In the genomic region with DNA sequence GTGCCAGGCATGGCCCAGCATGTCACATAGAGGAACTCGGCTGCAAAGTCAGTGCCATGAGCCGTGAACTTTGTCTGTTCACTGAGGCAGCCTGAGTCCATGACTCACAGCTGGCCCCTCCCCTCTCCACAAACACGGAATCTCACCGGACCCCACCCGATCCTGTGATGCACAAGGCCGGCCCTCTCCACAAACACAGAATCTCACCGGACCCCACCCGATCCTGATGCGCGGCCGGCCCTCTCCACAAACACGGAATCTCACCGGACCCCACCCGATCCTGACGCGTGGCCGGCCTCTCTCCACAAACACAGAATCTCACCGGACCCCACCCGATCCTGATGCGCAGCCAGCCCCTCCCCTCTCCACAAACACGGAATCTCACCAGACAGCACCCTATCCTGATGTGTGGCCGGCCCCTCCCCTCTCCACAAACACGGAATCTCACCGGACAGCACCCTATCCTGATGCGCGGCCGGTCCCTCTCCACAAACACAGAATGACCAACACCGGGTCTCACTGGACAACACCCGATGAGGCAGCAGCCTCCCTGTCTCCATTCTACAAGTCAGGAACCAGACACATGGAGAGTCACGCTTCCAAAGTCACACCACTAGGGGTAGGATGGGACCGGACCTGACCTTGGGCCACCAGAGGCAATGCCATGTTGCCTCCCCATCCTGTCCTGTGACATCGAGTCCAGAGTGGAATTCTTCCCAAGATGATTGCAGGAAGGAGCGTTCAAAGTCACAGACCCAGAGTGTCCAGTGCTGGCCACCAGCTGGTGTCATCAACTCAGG, we compare ENCODE assay signal across 23 cellular contexts. TPM values are rescaled to one million over a fixed set of nuclear protein-coding genes. Genes with fewer than 3 reads are reported as not detected.
DNase-seq lines count a peak whose midpoint lies in the region; ATAC-seq and TF ChIP-seq lines count a peak whose summit lies in the region.
"Had no signal": no experiment of that assay in that cellular context is flagged by ENCODE, and none has a peak within 500 bp of the region (broad histone marks: within the 10 kb centered on the region; RNA-seq: fewer than 3 reads in every experiment).

No MANE protein-coding gene starts in this region.

- H3K4me1 Mint-ChIP-seq in nephron (peaks cover 41% of the 10 kb centered on the region), mesothelial cell of epicardium (no peaks in the 10 kb centered on the region)
- H3K4me1 Mint-ChIP-seq: activated B cell treated with CpG ODN at 0.5 μM for 24 hours; activated CD8-positive, alpha-beta memory T cell treated with anti-CD3 and anti-CD28 coated beads, Interleukin-2, amount 10 ng/mL, durations not matched to agents 7 days and 5 days; CD4-positive, alpha-beta memory T cell; IgD-negative memory B cell had no signal

- no peaks in the 10 kb centered on the region for H3K9me3 ChIP-seq in GM23248 (ENCODE audit: low read depth)
- H3K9me3 ChIP-seq in RWPE2 (ENCODE audit: severe bottlenecking) = no peaks in the 10 kb centered on the region
- no peaks in the 10 kb centered on the region for H3K9me3 ChIP-seq in heart left ventricle
- H3K9me3 ChIP-seq: left ventricle myocardium inferior, prostate gland had no signal

- H3K27ac ChIP-seq in GM23248 (no peak overlapping the region), RWPE2 (ENCODE audit: poor library complexity, severe bottlenecking) (peak overlapping the region; percentile 85), heart left ventricle (no peak overlapping the region)
- H3K27ac ChIP-seq: left ventricle myocardium inferior, prostate gland had no signal

- H3F3A ChIP-seq in GM23248 (ENCODE audit: insufficient read depth) = no peaks in the 10 kb centered on the region

- DNase-seq in GM23248 (peak; percentile 36), RWPE2 (ENCODE audit: low spot score) (no peak), epithelial cell of proximal tubule (ENCODE audit: low read depth) (no peak), NCI-H446 treated with DMSO at 0.1 percent for 48 hours (lab: John Stamatoyannopoulos, UW) (no peak), heart left ventricle (no peak), cortex of kidney (lab: John Stamatoyannopoulos, UW) (no peak), mesothelial cell of epicardium (ENCODE audit: low spot score in 2 of 2, unreplicated experiment in 2 of 2) (no peak)
- DNase-seq: activated B cell treated with CpG ODN at 0.5 μM for 24 hours; activated CD8-positive, alpha-beta memory T cell treated with anti-CD3 and anti-CD28 coated beads, Interleukin-2, amount 10 ng/mL, durations not matched to agents 7 days and 5 days; amniotic stem cell; CD4-positive, alpha-beta memory T cell; left ventricle myocardium inferior; NCI-H774; RPMI8226; stimulated activated CD4-positive, alpha-beta T cell treated with anti-CD3 and anti-CD28 coated beads, Interleukin-12 subunit alpha, Interleukin-12 subunit beta, amount 100 ng/mL, for 4 hours; stimulated activated naive CD8-positive, alpha-beta T cell treated with anti-CD3 and anti-CD28 coated beads, Interleukin-15, Interleukin-2, amounts not matched to agents 100 U/mL and 50 U/mL, for 24 hours had no signal

- H3K9me2 ChIP-seq in GM23248 (ENCODE audit: insufficient read depth) = no peaks in the 10 kb centered on the region

- TF ChIP-seq POLR2A in heart left ventricle (IDR thresholded peaks at IDR 0.05) = no peak

- H3K4me1 ChIP-seq in GM23248 (ENCODE audit: insufficient read depth) (no peaks in the 10 kb centered on the region), RWPE2 (ENCODE audit: insufficient read depth, poor library complexity, severe bottlenecking) (peaks cover 38% of the 10 kb centered on the region), heart left ventricle (no peaks in the 10 kb centered on the region)
- H3K4me1 ChIP-seq: left ventricle myocardium inferior, prostate gland had no signal

- no peak overlapping the region for H2AFZ ChIP-seq in GM23248

- no peak overlapping the region for H3K4me2 ChIP-seq in GM23248 (ENCODE audit: unreplicated experiment)

- no peak overlapping the region for H3K9ac ChIP-seq in GM23248

- H3K4me3 Mint-ChIP-seq in nephron (peak overlapping the region in 1 of 3 experiments; percentile 1), mesothelial cell of epicardium (no peak overlapping the region)
- H3K4me3 Mint-ChIP-seq: activated B cell treated with CpG ODN at 0.5 μM for 24 hours; activated CD8-positive, alpha-beta memory T cell treated with anti-CD3 and anti-CD28 coated beads, Interleukin-2, amount 10 ng/mL, durations not matched to agents 7 days and 5 days; CD4-positive, alpha-beta memory T cell; IgD-negative memory B cell had no signal

- H3K4me3 ChIP-seq in GM23248 (no peak overlapping the region), RWPE2 (ENCODE audit: severe bottlenecking) (no peak overlapping the region), epithelial cell of proximal tubule (ENCODE audit: low read depth, low read length) (no peak overlapping the region), heart left ventricle (no peak overlapping the region)
- H3K4me3 ChIP-seq: left ventricle myocardium inferior, prostate gland had no signal

- ATAC-seq in RWPE2 (ENCODE audit: low read depth) = peak; percentile 65
- no peak for ATAC-seq in heart left ventricle
- ATAC-seq: activated CD8-positive, alpha-beta memory T cell treated with anti-CD3 and anti-CD28 coated beads, Interleukin-2, amount 10 ng/mL, durations not matched to agents 7 days and 5 days; stimulated activated naive CD8-positive, alpha-beta T cell treated with anti-CD3 and anti-CD28 coated beads, Interleukin-15, Interleukin-2, amounts not matched to agents 100 U/mL and 50 U/mL, for 24 hours had no signal

- H3K27me3 ChIP-seq in GM23248 (replicated peaks; ENCODE audit: insufficient read depth) (no peaks in the 10 kb centered on the region), RWPE2 (ENCODE audit: insufficient read depth, poor library complexity, severe bottlenecking) (no peaks in the 10 kb centered on the region), heart left ventricle (no peaks in the 10 kb centered on the region)

- no peak for TF ChIP-seq CTCF in RWPE2 (IDR thresholded peaks at IDR 0.05; ENCODE audit: poor library complexity, severe bottlenecking)
- TF ChIP-seq CTCF in epithelial cell of proximal tubule (conservative IDR thresholded peaks at IDR 0.05; ENCODE audit: low read depth, low read length) = peak; percentile 10
- TF ChIP-seq CTCF in nephron (IDR thresholded peaks at IDR 0.05; ENCODE audit: unreplicated experiment in 3 of 3) = no peak
- TF ChIP-seq CTCF in heart left ventricle (IDR thresholded peaks at IDR 0.05) = no peak
- TF ChIP-seq CTCF in mesothelial cell of epicardium (IDR thresholded peaks at IDR 0.05; ENCODE audit: unreplicated experiment) = no peak

- H3K36me3 Mint-ChIP-seq in nephron (ENCODE audit: low read depth) (peaks cover 20% of the 10 kb centered on the region), mesothelial cell of epicardium (no peaks in the 10 kb centered on the region)
- H3K36me3 Mint-ChIP-seq: activated CD8-positive, alpha-beta memory T cell treated with anti-CD3 and anti-CD28 coated beads, Interleukin-2, amount 10 ng/mL, durations not matched to agents 7 days and 5 days had no signal

- WGBS in GM23248 (ENCODE audit: low coverage in 1 of 2, low lambda C conversion rate in 2 of 2, missing lambda C conversion rate in 2 of 2), 2 experiments = 82% methylated on average over 18 to 33 of the region's 33 CpGs
- WGBS in heart left ventricle, 4 donors = 91 to 93% (median 92%) methylated on average over 33 of the region's 33 CpGs

- H3K9me3 Mint-ChIP-seq in nephron (peaks cover 3% of the 10 kb centered on the region), mesothelial cell of epicardium (no peaks in the 10 kb centered on the region)
- H3K9me3 Mint-ChIP-seq: activated B cell treated with CpG ODN at 0.5 μM for 24 hours; CD4-positive, alpha-beta memory T cell; IgD-negative memory B cell had no signal

- H3K27ac Mint-ChIP-seq in nephron = peak overlapping the region in 2 of 3 experiments; percentile 2 to 20
- H3K27ac Mint-ChIP-seq in mesothelial cell of epicardium = no peak overlapping the region
- H3K27ac Mint-ChIP-seq: activated B cell treated with CpG ODN at 0.5 μM for 24 hours; activated CD8-positive, alpha-beta memory T cell treated with anti-CD3 and anti-CD28 coated beads, Interleukin-2, amount 10 ng/mL, durations not matched to agents 7 days and 5 days; CD4-positive, alpha-beta memory T cell; IgD-negative memory B cell had no signal

- peaks cover 9% of the 10 kb centered on the region for H3K27me3 Mint-ChIP-seq in nephron (ENCODE audit: low read depth)
- H3K27me3 Mint-ChIP-seq in mesothelial cell of epicardium (ENCODE audit: low read depth) = no peaks in the 10 kb centered on the region
- H3K27me3 Mint-ChIP-seq: activated B cell treated with CpG ODN at 0.5 μM for 24 hours; activated CD8-positive, alpha-beta memory T cell treated with anti-CD3 and anti-CD28 coated beads, Interleukin-2, amount 10 ng/mL, durations not matched to agents 7 days and 5 days; CD4-positive, alpha-beta memory T cell; IgD-negative memory B cell had no signal

- no peaks in the 10 kb centered on the region for H3K79me2 ChIP-seq in GM23248 (ENCODE audit: insufficient read depth)

- intact Hi-C loops in heart left ventricle (cut with DNase I) = no loop called here

- H3K36me3 ChIP-seq in GM23248 (ENCODE audit: low read depth) (no peaks in the 10 kb centered on the region), RWPE2 (ENCODE audit: low read depth) (peaks cover 17% of the 10 kb centered on the region; the same call in 1 of the 2 replicates), heart left ventricle (no peaks in the 10 kb centered on the region)
- H3K36me3 ChIP-seq: left ventricle myocardium inferior, prostate gland had no signal

- no peaks in the 10 kb centered on the region for H4K20me1 ChIP-seq in GM23248 (ENCODE audit: insufficient read depth)

- in situ Hi-C loops in GM23248 (cut with MboI) = no loop called here

RNA-seq across cellular contexts. Expression of a gene that starts 39.6 kb away (rescaled TPM):
- 8.0 and 8.6 TPM in 2 replicates for total RNA-seq in GM23248 (2014; rRNA removed; shearing (Covaris generic))
- polyA plus RNA-seq in GM23248 (2016; fragmentation: Nextera tagmentation; extraction: Ambion mirVana) = 0.69 and 0.84 TPM in 2 replicates
- total RNA-seq in epithelial cell of proximal tubule = 2.2 and 6.4 TPM in 2 replicates
- total RNA-seq in heart left ventricle = 10 to 100 TPM in 1 of 9 donors, 1 to 10 TPM in 8; 2.7 to 30.0 (median 4.8) TPM
- polyA plus RNA-seq in heart left ventricle = 1 to 10 TPM; 2.7 to 4.7 TPM
- 24.6 to 27.5 TPM (median 25.0 TPM) in 3 replicates for total RNA-seq in mesothelial cell of epicardium
- polyA plus RNA-seq: CD4-positive, alpha-beta memory T cell had no signal

RNA-seq across cellular contexts. Expression of a gene that starts 56.6 kb away (rescaled TPM):
- total RNA-seq in GM23248 (2014; rRNA removed; shearing (Covaris generic)) = not detected in 2 replicates
- polyA plus RNA-seq in GM23248 (2016; fragmentation: Nextera tagmentation; extraction: Ambion mirVana) (not detected in 2 replicates), heart left ventricle (not detected)
- total RNA-seq in epithelial cell of proximal tubule (not detected in 2 replicates), heart left ventricle (not detected), mesothelial cell of epicardium (not detected in 3 replicates)
- total RNA-seq: activated B cell treated with CpG ODN at 0.5 μM for 24 hours; activated CD8-positive, alpha-beta memory T cell treated with anti-CD3 and anti-CD28 coated beads, Interleukin-2, amount 10 ng/mL, durations not matched to agents 7 days and 5 days; CD4-positive, alpha-beta memory T cell; Daoy; left ventricle myocardium inferior; myocyte; prostate gland; T-helper 1 cell treated with Interleukin-12 subunit alpha and Interleukin-12 subunit beta and Interleukin-4 antibody, amounts not matched to agents 30 ng/mL and 1 ng/mL, for 36 hours had no signal
- polyA plus RNA-seq: AG04450; CD4-positive, alpha-beta memory T cell; IgD-negative memory B cell had no signal
